6 cellular contexts compared by ENCODE assay signal in the genomic region with DNA sequence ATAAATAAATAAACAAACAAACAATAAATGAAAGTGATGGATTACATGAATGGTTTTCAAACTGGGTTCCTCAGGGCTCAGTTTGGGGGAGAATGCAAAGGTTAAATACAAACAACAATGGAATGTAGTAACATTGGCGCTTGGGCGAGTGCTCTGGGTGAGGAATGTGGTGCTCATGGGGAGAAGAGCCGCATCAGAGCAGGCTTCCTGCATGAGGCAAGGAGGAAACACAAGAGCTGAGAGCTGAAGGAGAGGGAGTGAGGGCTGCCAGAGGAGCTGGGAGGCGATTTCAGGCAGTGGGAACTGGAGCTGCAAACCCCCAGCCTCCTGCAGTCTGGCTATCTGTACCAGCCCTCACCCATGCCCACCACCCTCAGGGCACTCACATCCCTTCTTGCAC. TPM values are rescaled to one million over a fixed set of nuclear protein-coding genes. Genes with fewer than 3 reads are reported as not detected.
DNase-seq lines count a peak whose midpoint lies in the region; ATAC-seq and TF ChIP-seq lines count a peak whose summit lies in the region.
"Not testable (repeated sequence)": the region's sequence is repeated elsewhere in the genome, so short reads cannot be mapped to it uniquely, and the experiment has no call there.
"Had no signal": no experiment of that assay in that cellular context is flagged by ENCODE, and none has a peak within 500 bp of the region (broad histone marks: within the 10 kb centered on the region; RNA-seq: fewer than 3 reads in every experiment).

No MANE protein-coding gene starts in this region.

- H2AFZ ChIP-seq in GM23338, result not testable (repeated sequence)

- H3K4me1 ChIP-seq in GM23338 (ENCODE audit: insufficient read depth); RWPE2 (ENCODE audit: insufficient read depth, poor library complexity, severe bottlenecking); left lung; upper lobe of right lung: not testable (repeated sequence)

- not testable (repeated sequence) for H3K4me3 ChIP-seq in GM23338; RWPE2 (ENCODE audit: severe bottlenecking); left lung; upper lobe of right lung

- H3F3A ChIP-seq in GM23338 (replicated peaks; ENCODE audit: low read depth), result not testable (repeated sequence)

- not testable (repeated sequence) for H3K9me2 ChIP-seq in GM23338 (ENCODE audit: insufficient read depth)

- not testable (repeated sequence) for H3K27me3 ChIP-seq in GM23338 (ENCODE audit: insufficient read depth); RWPE2 (ENCODE audit: insufficient read depth, poor library complexity, severe bottlenecking); left lung; upper lobe of right lung

- H3K9me3 Mint-ChIP-seq in GM23338, WTC11: not testable (repeated sequence)

- not testable (repeated sequence) for H4K20me1 ChIP-seq in GM23338 (replicated peaks; ENCODE audit: insufficient read depth)

- not testable (repeated sequence) for H3K4me3 Mint-ChIP-seq in GM23338, WTC11

- ATAC-seq in GM23338, result peak; percentile 81
- peak; percentile 29; the same call in 1 of the 3 replicates for ATAC-seq in RWPE2 (ENCODE audit: low read depth)
- ATAC-seq in WTC11, result peak; percentile 60
- peak; percentile 68 for ATAC-seq in left lung
- ATAC-seq in upper lobe of right lung, result peak; percentile 79

- not testable (repeated sequence) for H3K27ac Mint-ChIP-seq in GM23338, WTC11

- not testable (repeated sequence) for H3K36me3 ChIP-seq in GM23338 (ENCODE audit: insufficient read depth); RWPE2 (ENCODE audit: low read depth); left lung; upper lobe of right lung

- not testable (repeated sequence) for H3K27me3 Mint-ChIP-seq in GM23338 (ENCODE audit: insufficient read depth, low read depth, poor library complexity); WTC11 (ENCODE audit: low read depth)

- CTCF ChIA-PET in WTC11 (lab: Charles Lee), result not testable (repeated sequence)

- H3K27ac ChIP-seq in GM23338 (ENCODE audit: low read depth); RWPE2 (ENCODE audit: poor library complexity, severe bottlenecking); left lung; upper lobe of right lung: not testable (repeated sequence)

- H3K4me2 ChIP-seq in GM23338, result not testable (repeated sequence)

- not testable (repeated sequence) for DNase-seq in GM23338 (ENCODE audit: low spot score); RWPE2 (ENCODE audit: low spot score); WTC11 (ENCODE audit: low spot score); left lung; upper lobe of right lung

- not testable (repeated sequence) for TF ChIP-seq CTCF in GM23338 (conservative IDR thresholded peaks at IDR 0.05; ENCODE audit: low read depth in 2 of 2); RWPE2 (IDR thresholded peaks at IDR 0.05; ENCODE audit: poor library complexity, severe bottlenecking); WTC11 (IDR thresholded peaks at IDR 0.05); left lung (IDR thresholded peaks at IDR 0.05); upper lobe of right lung (IDR thresholded peaks at IDR 0.05)

- not testable (repeated sequence) for H3K79me2 ChIP-seq in GM23338 (replicated peaks; ENCODE audit: insufficient read depth)

- intact Hi-C loops in left lung (cut with DNase I); upper lobe of right lung (cut with DNase I): not testable (repeated sequence)

- H3K36me3 Mint-ChIP-seq in GM23338 (ENCODE audit: low read depth); WTC11: not testable (repeated sequence)

- H3K4me1 Mint-ChIP-seq in GM23338, WTC11: not testable (repeated sequence)

- not testable (repeated sequence) for H3K9me3 ChIP-seq in RWPE2 (ENCODE audit: severe bottlenecking); left lung; upper lobe of right lung

- POLR2A ChIA-PET in WTC11 (lab: Charles Lee), result not testable (repeated sequence)

RNA-seq across cellular contexts. Expression of gene RIMBP3, which starts 7.3 kb away (rescaled TPM):
- total RNA-seq in GM23338 (2014; rRNA removed; shearing (Covaris generic)), result 0.47 and 0.52 TPM in 2 replicates
- 0.09 and 0.10 TPM in 2 replicates for polyA plus RNA-seq in GM23338 (2016; fragmentation: Nextera tagmentation; extraction: Ambion mirVana)
- 0.23 to 0.59 TPM (median 0.34 TPM) in 3 replicates for total RNA-seq in WTC11 (2021)
- under 1 TPM; 0.55 to 0.71 TPM for total RNA-seq in left lung
- total RNA-seq in upper lobe of right lung, result 0.87 TPM
- total RNA-seq: Caco-2 had no signal

Comparison
In these comparisons a context has a peak if more than half of its experiments do, and no peak if none do; other contexts are left out.
1. ATAC-seq: peak in every context shown above with its lines; median percentile 81 in GM23338; 79 in upper lobe of right lung; 68 in left lung; 60 in WTC11; 29 in RWPE2.